ENCODE assay signal across 8 cellular contexts in genomic region chr14:94173885-94174621, GRCh38. TPM values are rescaled to one million over a fixed set of nuclear protein-coding genes. Genes with fewer than 3 reads are reported as not detected.
DNase-seq lines count a peak whose midpoint lies in the region; ATAC-seq and TF ChIP-seq lines count a peak whose summit lies in the region.

TSS of gene PPP4R4 (plus strand) at chr14:94174322. CDS start at chr14:94174466, 144 bp downstream.

- peak within 1 kb of the TSS; percentile 36 for H3K9ac ChIP-seq in endodermal cell (ENCODE audit: extremely low read depth, low read length, poor library complexity, severe bottlenecking)

- H3K9me3 Mint-ChIP-seq in endodermal cell: no peaks in the 10 kb centered on the region

- no peak for TF ChIP-seq CTCF in HL-60 (IDR thresholded peaks at IDR 0.05; ENCODE audit: insufficient read depth, low read length)
- no peak for TF ChIP-seq CTCF in endodermal cell (conservative IDR thresholded peaks at IDR 0.05)

- H3K4me3 ChIP-seq in HL-60 (replicated peaks; ENCODE audit: insufficient read depth, low read length) (peak within 1 kb of the TSS; percentile 44), endodermal cell (ENCODE audit: low read length) (peak within 1 kb of the TSS; percentile 84), mesodermal cell (ENCODE audit: extremely low read depth, insufficient read depth, low read length, poor library complexity, severe bottlenecking) (peak within 1 kb of the TSS; percentile 59)

- H3K4me1 Mint-ChIP-seq in endodermal cell: peaks cover 4% of the 10 kb centered on the region

- H3K36me3 ChIP-seq in endodermal cell (ENCODE audit: control insufficient read depth, insufficient read depth, low read length): no peaks in the 10 kb centered on the region
- no peaks in the 10 kb centered on the region for H3K36me3 ChIP-seq in mesodermal cell (ENCODE audit: control insufficient read depth, insufficient read depth, low read length)

- DNase-seq in C1 segment of cervical spinal cord (lab: John Stamatoyannopoulos, UW) (peak in 13 of 14 donors; percentile 63 to 87 (median 76)), HL-60 (ENCODE audit: low read depth in 1 of 2, low spot score in 1 of 2) (peak; percentile 50 to 69), NOMO-1 (lab: John Stamatoyannopoulos, UW; ENCODE audit: unreplicated experiment in 2 of 2) (peak; percentile 51 to 88), endodermal cell (peak; percentile 99)
- peak; percentile 72 for DNase-seq in activated CD8-positive, alpha-beta memory T cell treated with anti-CD3 and anti-CD28 coated beads, Interleukin-2, amount 50 U/mL, for 1 hour (ENCODE audit: extremely low read depth)
- peak; percentile 69 for DNase-seq in stimulated activated CD8-positive, alpha-beta memory T cell treated with anti-CD3 and anti-CD28 coated beads, Interleukin-15, amount 100 ng/mL, for 24 hours (ENCODE audit: low read depth)

- H3K4me3 Mint-ChIP-seq in endodermal cell: peak within 1 kb of the TSS; percentile 74

- WGBS in endodermal cell (ENCODE audit: insufficient coverage in 1 of 2, insufficient read length in 1 of 2), 2 experiments: 0% methylated on average over 18 to 81 of the region's 87 CpGs
- WGBS in mesodermal cell (ENCODE audit: insufficient coverage in 2 of 2), 2 experiments: 1% methylated on average over 43 to 51 of the region's 87 CpGs

- H3K27me3 Mint-ChIP-seq in endodermal cell (ENCODE audit: insufficient read depth): peaks cover 58% of the 10 kb centered on the region

- no peak within 1 kb of the TSS for H3K27ac ChIP-seq in HL-60 (replicated peaks)
- H3K27ac ChIP-seq in endodermal cell (ENCODE audit: low read depth, low read length): no peak within 1 kb of the TSS
- peak within 1 kb of the TSS; percentile 63 for H3K27ac ChIP-seq in mesodermal cell (ENCODE audit: low read depth, low read length, severe bottlenecking)

- H3K36me3 Mint-ChIP-seq in endodermal cell (ENCODE audit: low read depth): no peaks in the 10 kb centered on the region

- H3K9me3 ChIP-seq in endodermal cell (ENCODE audit: control insufficient read depth, low read length) (peaks cover under 1% of the 10 kb centered on the region), mesodermal cell (ENCODE audit: control insufficient read depth, low read length) (no peaks in the 10 kb centered on the region)

- H3K27ac Mint-ChIP-seq in endodermal cell: peak within 1 kb of the TSS; percentile 59

- H3K27me3 ChIP-seq in HL-60 (ENCODE audit: insufficient read depth, poor library complexity, severe bottlenecking) (peaks cover 50% of the 10 kb centered on the region), endodermal cell (ENCODE audit: control insufficient read depth, insufficient read depth, low read length, poor library complexity, severe bottlenecking) (peaks cover 52% of the 10 kb centered on the region)

- H3K4me1 ChIP-seq in endodermal cell (ENCODE audit: control insufficient read depth, insufficient read depth, low read length) (no peaks in the 10 kb centered on the region), mesodermal cell (ENCODE audit: control insufficient read depth, insufficient read depth, low read length, poor library complexity, severe bottlenecking) (no peaks in the 10 kb centered on the region)

- peak; percentile 82 for ATAC-seq in GM19455 (IDR thresholded peaks at IDR 0.05; ENCODE audit: unreplicated experiment)

RNA-seq across cellular contexts. Expression of gene PPP4R4, which starts in this region (rescaled TPM):
- total RNA-seq in endodermal cell: 1 to 10 TPM; 4.6 to 8.4 TPM
- 5.2 TPM for polyA plus RNA-seq in endodermal cell (2013, experiment 1 of 2)
- 4.4 TPM for polyA plus RNA-seq in endodermal cell (2013, experiment 2 of 2)
- polyA plus RNA-seq in mesodermal cell (2013, experiment 1 of 2): 1.1 TPM
- 1.3 TPM for polyA plus RNA-seq in mesodermal cell (2013, experiment 2 of 2)
